In genomic region chr18:35095983-35096676, GRCh38 we compare ENCODE assay signal across 12 cellular contexts. TPM values are rescaled to one million over a fixed set of nuclear protein-coding genes. Genes with fewer than 3 reads are reported as not detected.
DNase-seq lines count a peak whose midpoint lies in the region; ATAC-seq and TF ChIP-seq lines count a peak whose summit lies in the region.
"Had no signal": no experiment of that assay in that cellular context is flagged by ENCODE, and none has a peak within 500 bp of the region (broad histone marks: within the 10 kb centered on the region; RNA-seq: fewer than 3 reads in every experiment).

No MANE protein-coding gene starts in this region.

- H3K27ac Mint-ChIP-seq in activated B cell treated with CpG ODN at 0.5 μM for 24 hours, result peak overlapping the region; percentile 86
- H3K27ac Mint-ChIP-seq in stimulated activated naive CD8-positive, alpha-beta T cell treated with anti-CD3 and anti-CD28 coated beads, Interleukin-15, amount 100 ng/mL, for 72 hours, result peak overlapping the region in 1 of 2 donors; percentile 82
- H3K27ac Mint-ChIP-seq: activated CD4-positive, alpha-beta T cell treated with anti-CD3 and anti-CD28 coated beads, Interleukin-2, amount 10 ng/mL, durations not matched to agents 7 days and 5 days had no signal

- TF ChIP-seq CTCF in mammary epithelial cell (conservative IDR thresholded peaks at IDR 0.05 in 1 of 2, IDR thresholded peaks at IDR 0.05 in 1 of 2; ENCODE audit: extremely low read depth in 1 of 2, insufficient read depth in 1 of 2, low read depth in 1 of 2, low read length in 2 of 2) (no peak), breast epithelium (IDR thresholded peaks at IDR 0.05) (no peak), activated B cell treated with CpG ODN at 0.5 μM for 24 hours (IDR thresholded peaks at IDR 0.05) (no peak), RWPE1 (conservative IDR thresholded peaks at IDR 0.05; ENCODE audit: low read depth) (no peak), smooth muscle cell (IDR thresholded peaks at IDR 0.05; ENCODE audit: borderline replicate concordance, insufficient read depth, poor library complexity, severe bottlenecking) (no peak)

- H3K79me2 ChIP-seq in mammary epithelial cell (ENCODE audit: insufficient read depth, low read length) (no peaks in the 10 kb centered on the region), smooth muscle cell (ENCODE audit: low read depth) (no peaks in the 10 kb centered on the region)

- H3K4me3 ChIP-seq in mammary epithelial cell (replicated peaks in 1 of 3; ENCODE audit: insufficient read depth in 1 of 3, low read depth in 2 of 3, low read length in 3 of 3), result no peak overlapping the region
- H3K4me3 ChIP-seq in breast epithelium, result no peak overlapping the region
- no peak overlapping the region for H3K4me3 ChIP-seq in smooth muscle cell

- BruUV-seq in mammary epithelial cell (replicated peaks; lab: Mats Ljungman, UMichigan), result no TSS peak

- POLR2A ChIA-PET in activated B cell treated with CpG ODN at 0.5 μM for 24 hours (lab: Charles Lee), result interaction anchor here (0.6 to 5.0 kb wide), 5 partner anchors 47 to 145 kb away, joined by 3 to 28 read pairs (median 6); partner anchors contain the start of genes MAPRE2 and ZNF397
- POLR2A ChIA-PET in RWPE1 (lab: Yijun Ruan, JAX; ENCODE audit: low non-redundant PET), result no interaction called here

- no peaks in the 10 kb centered on the region for H3K27me3 ChIP-seq in mammary epithelial cell (ENCODE audit: insufficient read depth, low read length)
- H3K27me3 ChIP-seq in breast epithelium, result no peaks in the 10 kb centered on the region
- no peaks in the 10 kb centered on the region for H3K27me3 ChIP-seq in smooth muscle cell (ENCODE audit: low read depth)

- in situ Hi-C loops in mammary epithelial cell (cut with MboI; ENCODE audit: low sequenced_read_pairs in 2 of 2), result no loop called here

- H3K9me3 Mint-ChIP-seq in activated B cell treated with CpG ODN at 0.5 μM for 24 hours, result no peaks in the 10 kb centered on the region
- H3K9me3 Mint-ChIP-seq in stimulated activated naive CD8-positive, alpha-beta T cell treated with anti-CD3 and anti-CD28 coated beads, Interleukin-15, amount 100 ng/mL, for 72 hours, result no peaks in the 10 kb centered on the region
- H3K9me3 Mint-ChIP-seq: activated CD4-positive, alpha-beta T cell treated with anti-CD3 and anti-CD28 coated beads, Interleukin-2, amount 10 ng/mL, durations not matched to agents 7 days and 5 days had no signal

- DNase-seq in mammary epithelial cell, result peak; percentile 21
- DNase-seq in breast epithelium (ENCODE audit: low spot score in 2 of 2), result no peak
- no peak for DNase-seq in activated B cell treated with CpG ODN at 0.5 μM for 24 hours
- no peak for DNase-seq in stimulated activated naive CD8-positive, alpha-beta T cell treated with anti-CD3 and anti-CD28 coated beads, Interleukin-15, amount 100 ng/mL, for 72 hours
- DNase-seq in RWPE1 (ENCODE audit: low spot score), result no peak
- DNase-seq in smooth muscle cell (lab: John Stamatoyannopoulos, UW; ENCODE audit: unreplicated experiment), result no peak
- no peak for DNase-seq in stimulated activated CD4-positive, alpha-beta T cell treated with anti-CD3 and anti-CD28 coated beads, Interleukin-4, amount 100 ng/mL, for 4 hours
- DNase-seq: activated CD4-positive, alpha-beta T cell treated with anti-CD3 and anti-CD28 coated beads, Interleukin-2, amount 10 ng/mL, durations not matched to agents 7 days and 5 days; NCI-H774; stimulated activated CD4-positive, alpha-beta T cell treated with anti-CD3 and anti-CD28 coated beads, Interleukin-4, amount 100 ng/mL, for 24 hours had no signal

- intact Hi-C loops in mammary epithelial cell (cut with micrococcal nuclease) (no loop called here), breast epithelium (cut with DNase I; ENCODE audit: low total_unique reads) (no loop called here), activated B cell treated with CpG ODN at 0.5 μM for 24 hours (cut with micrococcal nuclease) (loop anchor here (1.0 to 2.0 kb wide), 4 partner anchors 13 to 63 kb away; partner anchors contain the start of gene MAPRE2)

- 82% methylated on average over 1 of the region's 1 CpG for WGBS in mammary epithelial cell (ENCODE audit: low coverage, missing lambda C conversion rate)
- 93% methylated on average over 1 of the region's 1 CpG for WGBS in smooth muscle cell (ENCODE audit: low lambda C conversion rate)

- H3K4me1 ChIP-seq in mammary epithelial cell (ENCODE audit: insufficient read depth, low read length), result peaks cover 3% of the 10 kb centered on the region
- H3K4me1 ChIP-seq in breast epithelium, result no peaks in the 10 kb centered on the region
- H3K4me1 ChIP-seq in smooth muscle cell (ENCODE audit: low read depth), result no peaks in the 10 kb centered on the region

- ATAC-seq in HG02938 (IDR thresholded peaks at IDR 0.05; ENCODE audit: unreplicated experiment), result peak; percentile 92
- peak; percentile 88 for ATAC-seq in activated B cell treated with CpG ODN at 0.5 μM for 24 hours (ENCODE audit: low read depth)
- ATAC-seq in stimulated activated naive CD8-positive, alpha-beta T cell treated with anti-CD3 and anti-CD28 coated beads, Interleukin-15, amount 100 ng/mL, for 72 hours, result peak; percentile 61
- ATAC-seq: HCT116 had no signal

- no peak for TF ChIP-seq POLR2A in breast epithelium (IDR thresholded peaks at IDR 0.05)

- H3K27me3 Mint-ChIP-seq in activated B cell treated with CpG ODN at 0.5 μM for 24 hours, result no peaks in the 10 kb centered on the region
- no peaks in the 10 kb centered on the region for H3K27me3 Mint-ChIP-seq in stimulated activated naive CD8-positive, alpha-beta T cell treated with anti-CD3 and anti-CD28 coated beads, Interleukin-15, amount 100 ng/mL, for 72 hours
- H3K27me3 Mint-ChIP-seq: activated CD4-positive, alpha-beta T cell treated with anti-CD3 and anti-CD28 coated beads, Interleukin-2, amount 10 ng/mL, durations not matched to agents 7 days and 5 days had no signal

- H3K27ac ChIP-seq in mammary epithelial cell (ENCODE audit: insufficient read depth, low read depth, low read length) (no peak overlapping the region), breast epithelium (no peak overlapping the region), RWPE1 (no peak overlapping the region), smooth muscle cell (ENCODE audit: low read depth) (no peak overlapping the region)

- H2AFZ ChIP-seq in mammary epithelial cell (ENCODE audit: low read depth, low read length), result no peak overlapping the region
- H2AFZ ChIP-seq in smooth muscle cell (ENCODE audit: low read depth), result no peak overlapping the region

- no peaks in the 10 kb centered on the region for H3F3A ChIP-seq in smooth muscle cell (ENCODE audit: low read depth)

- H3K36me3 ChIP-seq in mammary epithelial cell (ENCODE audit: insufficient read depth, low read length) (no peaks in the 10 kb centered on the region), breast epithelium (no peaks in the 10 kb centered on the region), smooth muscle cell (ENCODE audit: low read depth) (peaks cover 8% of the 10 kb centered on the region)

- H3K36me3 Mint-ChIP-seq in activated B cell treated with CpG ODN at 0.5 μM for 24 hours (ENCODE audit: low read depth), result peaks cover 51% of the 10 kb centered on the region

- no peak overlapping the region for H3K4me2 ChIP-seq in mammary epithelial cell (ENCODE audit: insufficient read depth, low read depth, low read length)
- no peak overlapping the region for H3K4me2 ChIP-seq in smooth muscle cell

- no peak overlapping the region for H3K9ac ChIP-seq in mammary epithelial cell (ENCODE audit: insufficient read depth, low read length)
- no peak overlapping the region for H3K9ac ChIP-seq in smooth muscle cell (ENCODE audit: low read depth)

- H3K4me3 Mint-ChIP-seq in activated B cell treated with CpG ODN at 0.5 μM for 24 hours, result peak overlapping the region; percentile 55
- H3K4me3 Mint-ChIP-seq in stimulated activated naive CD8-positive, alpha-beta T cell treated with anti-CD3 and anti-CD28 coated beads, Interleukin-15, amount 100 ng/mL, for 72 hours, result no peak overlapping the region
- H3K4me3 Mint-ChIP-seq: activated CD4-positive, alpha-beta T cell treated with anti-CD3 and anti-CD28 coated beads, Interleukin-2, amount 10 ng/mL, durations not matched to agents 7 days and 5 days had no signal

- dilution Hi-C loops in mammary epithelial cell (cut with HindIII; ENCODE audit: low sequenced_read_pairs), result no loop called here

- H3K4me1 Mint-ChIP-seq in activated B cell treated with CpG ODN at 0.5 μM for 24 hours, result peaks cover 35% of the 10 kb centered on the region
- peaks cover 42% of the 10 kb centered on the region for H3K4me1 Mint-ChIP-seq in stimulated activated naive CD8-positive, alpha-beta T cell treated with anti-CD3 and anti-CD28 coated beads, Interleukin-15, amount 100 ng/mL, for 72 hours

- CTCF ChIA-PET in mammary epithelial cell (lab: Charles Lee; ENCODE audit: low non-redundant PET), result no interaction called here
- CTCF ChIA-PET in activated B cell treated with CpG ODN at 0.5 μM for 24 hours (lab: Charles Lee), result interaction anchor here (0.7 to 2.0 kb wide), 8 partner anchors 9 to 49 kb away, joined by 3 to 9 read pairs (median 4); no protein-coding TSS in a partner anchor
- CTCF ChIA-PET in RWPE1 (lab: Yijun Ruan, JAX), result no interaction called here

- H3K9me3 ChIP-seq in mammary epithelial cell (replicated peaks; ENCODE audit: insufficient read depth, low read length), result no peaks in the 10 kb centered on the region
- H3K9me3 ChIP-seq in breast epithelium, result no peaks in the 10 kb centered on the region
- H3K9me3 ChIP-seq in smooth muscle cell (replicated peaks; ENCODE audit: low read depth), result no peaks in the 10 kb centered on the region

- no peaks in the 10 kb centered on the region for H4K20me1 ChIP-seq in mammary epithelial cell (ENCODE audit: insufficient read depth, low read length)
- H4K20me1 ChIP-seq in smooth muscle cell (ENCODE audit: low read depth), result no peaks in the 10 kb centered on the region

RNA-seq across cellular contexts. Expression of gene MAPRE2, which starts 54.9 kb away (rescaled TPM):
- total RNA-seq in mammary epithelial cell (1 to 10 TPM; 5.0 to 7.3 TPM), breast epithelium (10 to 100 TPM; 17.0 to 38.8 (median 21.3) TPM), activated B cell treated with CpG ODN at 0.5 μM for 24 hours (47.9 and 53.8 TPM in 2 replicates), smooth muscle cell (21.8 and 24.9 TPM in 2 replicates)
- polyA plus RNA-seq in mammary epithelial cell (14.0 TPM), smooth muscle cell (10.5 and 11.2 TPM in 2 replicates)
- polyA minus RNA-seq in mammary epithelial cell, result 51.5 TPM
